4 cellular contexts compared by ENCODE assay signal in genomic region chr5:12757035-12757434, GRCh38.
"Had no signal": no experiment of that assay in that cellular context is flagged by ENCODE, and none has a peak within 500 bp of the region (broad histone marks: within the 10 kb centered on the region; RNA-seq: fewer than 3 reads in every experiment).

No MANE protein-coding gene starts in this region.

- H3K27ac ChIP-seq: HL-60 had no signal

- H3K4me3 ChIP-seq: GM23338 had no signal

- H3K4me2 ChIP-seq: GM23338 had no signal

- DNase-seq: H9, HCEC 1CT had no signal

- H2AFZ ChIP-seq: GM23338 had no signal
